30 cellular contexts compared by ENCODE assay signal in the genomic region with DNA sequence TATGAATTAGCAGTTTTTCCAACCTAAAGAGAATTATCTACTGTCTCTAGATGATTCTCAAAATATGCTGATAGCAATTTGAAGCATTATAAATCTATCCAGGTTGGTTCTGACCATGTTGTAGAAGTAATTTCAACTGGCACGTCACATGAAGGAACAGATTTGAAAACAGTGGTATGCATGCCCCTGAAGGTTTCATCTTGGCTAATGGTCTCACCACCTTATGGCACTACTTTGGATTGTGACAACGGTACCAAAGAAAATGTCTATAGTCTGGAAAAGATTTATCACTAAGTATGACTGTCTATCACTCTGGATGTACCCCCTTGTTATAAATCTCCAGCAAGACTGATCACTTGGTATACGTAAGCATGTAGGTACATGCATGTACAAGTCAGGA.
"Had no signal": no experiment of that assay in that cellular context is flagged by ENCODE, and none has a peak within 500 bp of the region (broad histone marks: within the 10 kb centered on the region; RNA-seq: fewer than 3 reads in every experiment).

No MANE protein-coding gene starts in this region.

- H3K9me3 ChIP-seq: SJCRH30 had no signal

- H3K27ac Mint-ChIP-seq: activated CD8-positive, alpha-beta T cell treated with anti-CD3 and anti-CD28 coated beads for 36 hours; activated naive CD8-positive, alpha-beta T cell treated with anti-CD3 and anti-CD28 coated beads for 36 hours; activated T-cell treated with anti-CD3 and anti-CD28 coated beads, Interleukin-2, amount 50 U/mL, for 72 hours; activated T-helper 17 cell treated with anti-CD3 and anti-CD28 coated beads, Interleukin-2, amount 50 U/mL, for 72 hours had no signal

- H3K4me1 Mint-ChIP-seq: activated naive CD8-positive, alpha-beta T cell treated with anti-CD3 and anti-CD28 coated beads for 36 hours; activated T-helper 17 cell treated with anti-CD3 and anti-CD28 coated beads, Interleukin-2, amount 50 U/mL, for 72 hours had no signal

- DNase-seq: activated CD4-positive, alpha-beta T cell treated with anti-CD3 and anti-CD28 coated beads for 1 hour; activated CD4-positive, alpha-beta T cell treated with anti-CD3 and anti-CD28 coated beads for 48 hours; activated CD4-positive, CD25-positive, alpha-beta regulatory T cell; activated CD8-positive, alpha-beta T cell treated with anti-CD3 and anti-CD28 coated beads for 36 hours; activated effector memory CD4-positive, alpha-beta T cell treated with anti-CD3 and anti-CD28 coated beads, Interleukin-2, amount 50 U/mL, for 16 hours; activated naive CD4-positive, alpha-beta T cell; activated naive CD4-positive, alpha-beta T cell treated with anti-CD3 and anti-CD28 coated beads, Interleukin-2, amount 50 U/mL, for 16 hours; activated naive CD8-positive, alpha-beta T cell treated with anti-CD3 and anti-CD28 coated beads for 36 hours; activated T-cell treated with anti-CD3 and anti-CD28 coated beads, Interleukin-2, amount 50 U/mL, for 1 hour; activated T-cell treated with anti-CD3 and anti-CD28 coated beads, Interleukin-2, amount 50 U/mL, for 72 hours; amniotic stem cell; aorta; brain microvascular endothelial cell; central memory CD4-positive, alpha-beta T cell; KG1; NCI-H1105 treated with DMSO at 0.1 percent for 48 hours; NCI-H1436 treated with DMSO at 0.1 percent for 48 hours; NCI-H1694 treated with DMSO at 0.1 percent for 48 hours; NCI-H2029; NCI-H510A; NCI-H526; NCI-H748 treated with DMSO at 0.1 percent for 48 hours; NK-92 treated with Interleukin-12 subunit alpha and Interleukin-12 subunit beta, amount 100 ng/mL, for 24 hours; SHP77; SJCRH30; T1000; WERI-Rb-1 had no signal

- H3K27me3 ChIP-seq: brain microvascular endothelial cell, SJCRH30 had no signal

- H3K4me3 Mint-ChIP-seq: activated CD8-positive, alpha-beta T cell treated with anti-CD3 and anti-CD28 coated beads for 36 hours; activated naive CD8-positive, alpha-beta T cell treated with anti-CD3 and anti-CD28 coated beads for 36 hours; activated T-cell treated with anti-CD3 and anti-CD28 coated beads, Interleukin-2, amount 50 U/mL, for 72 hours; activated T-helper 17 cell treated with anti-CD3 and anti-CD28 coated beads, Interleukin-2, amount 50 U/mL, for 72 hours had no signal

- H3K27ac ChIP-seq: brain microvascular endothelial cell, SJCRH30, SK-N-MC, WERI-Rb-1 had no signal

- H3K9me3 Mint-ChIP-seq: activated CD8-positive, alpha-beta T cell treated with anti-CD3 and anti-CD28 coated beads for 36 hours; activated naive CD8-positive, alpha-beta T cell treated with anti-CD3 and anti-CD28 coated beads for 36 hours; activated T-cell treated with anti-CD3 and anti-CD28 coated beads, Interleukin-2, amount 50 U/mL, for 72 hours; activated T-helper 17 cell treated with anti-CD3 and anti-CD28 coated beads, Interleukin-2, amount 50 U/mL, for 72 hours had no signal

- H3K4me1 ChIP-seq: SJCRH30 had no signal

- H3K36me3 Mint-ChIP-seq: activated naive CD8-positive, alpha-beta T cell treated with anti-CD3 and anti-CD28 coated beads for 36 hours had no signal

- H3K27me3 Mint-ChIP-seq: activated CD8-positive, alpha-beta T cell treated with anti-CD3 and anti-CD28 coated beads for 36 hours; activated naive CD8-positive, alpha-beta T cell treated with anti-CD3 and anti-CD28 coated beads for 36 hours; activated T-helper 17 cell treated with anti-CD3 and anti-CD28 coated beads, Interleukin-2, amount 50 U/mL, for 72 hours had no signal

- ATAC-seq: activated CD8-positive, alpha-beta T cell treated with anti-CD3 and anti-CD28 coated beads for 36 hours; activated T-cell treated with anti-CD3 and anti-CD28 coated beads, Interleukin-2, amount 50 U/mL, for 72 hours; activated T-helper 17 cell treated with anti-CD3 and anti-CD28 coated beads, Interleukin-2, amount 50 U/mL, for 72 hours; Panc1 had no signal

- H3K4me3 ChIP-seq: SJCRH30, SK-N-MC had no signal

- H3K36me3 ChIP-seq: brain microvascular endothelial cell, SJCRH30, WERI-Rb-1 had no signal
